In the genomic region with DNA sequence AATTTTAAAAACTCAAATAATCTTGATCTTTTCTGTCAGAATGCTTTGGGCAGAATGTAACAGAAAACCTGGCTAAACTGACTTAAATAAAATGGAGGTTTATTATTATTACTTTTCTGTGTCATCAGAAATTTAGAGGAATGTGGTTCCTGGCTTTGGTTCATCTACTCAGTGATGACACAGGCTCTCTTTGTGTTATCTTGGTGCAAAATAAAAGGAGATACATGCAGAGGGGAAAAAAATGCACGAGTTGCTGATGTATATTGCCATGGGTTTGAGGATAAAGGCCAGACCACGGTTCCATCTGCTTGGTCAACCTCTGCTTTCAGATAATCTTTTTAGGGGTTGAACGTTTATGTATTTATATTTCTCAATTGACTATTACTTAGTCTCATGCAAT, we compare ENCODE assay signal across 21 cellular contexts.
"Had no signal": no experiment of that assay in that cellular context is flagged by ENCODE, and none has a peak within 500 bp of the region (broad histone marks: within the 10 kb centered on the region; RNA-seq: fewer than 3 reads in every experiment).

No MANE protein-coding gene starts in this region.

- ATAC-seq: left cardiac atrium; lower lobe of right lung; pancreas; right cardiac atrium; stimulated activated effector memory CD8-positive, alpha-beta T cell treated with anti-CD3 and anti-CD28 coated beads, Interleukin-12 subunit alpha, Interleukin-12 subunit beta, amount 100 ng/mL, for 72 hours; stimulated activated naive CD8-positive, alpha-beta T cell treated with anti-CD3 and anti-CD28 coated beads, Interleukin-15, Interleukin-2, amounts not matched to agents 100 U/mL and 50 U/mL, for 24 hours had no signal

- DNase-seq: cortex of kidney; dorsolateral prefrontal cortex; effector CD8-positive, alpha-beta T cell; immature natural killer cell; kidney; left cardiac atrium; left ventricle myocardium inferior; lower lobe of right lung; mesenchymal stem cell; naive B cell; occipital lobe; pancreas; right cardiac atrium; small intestine; stimulated activated CD4-positive, alpha-beta T cell treated with anti-CD3 and anti-CD28 coated beads, Interleukin-2, amount 100 ng/mL, for 48 hours; stimulated activated CD8-positive, alpha-beta memory T cell treated with anti-CD3 and anti-CD28 coated beads, Interleukin-4, amount 100 ng/mL, for 48 hours; stimulated activated naive CD8-positive, alpha-beta T cell treated with anti-CD3 and anti-CD28 coated beads, Interleukin-15, Interleukin-2, amounts not matched to agents 100 U/mL and 50 U/mL, for 24 hours; thyroid gland; uterus had no signal

- H3K4me3 ChIP-seq: dorsolateral prefrontal cortex, left ventricle myocardium inferior, lower lobe of right lung, pancreas, suprapubic skin, thyroid gland, uterus had no signal
